ENCODE assay signal across 8 cellular contexts in genomic region chr12:48119078-48119833, GRCh38. TPM values are rescaled to one million over a fixed set of nuclear protein-coding genes. Genes with fewer than 3 reads are reported as not detected.
DNase-seq lines count a peak whose midpoint lies in the region; ATAC-seq and TF ChIP-seq lines count a peak whose summit lies in the region.

Gene PFKM, plus strand, starts transcription at chr12:48119364. Its CDS starts 3,411 bp downstream, at chr12:48122775.

- peaks cover 3% of the 10 kb centered on the region for H3K27me3 ChIP-seq in CD4-positive, CD25-positive, alpha-beta regulatory T cell (ENCODE audit: control insufficient read depth, insufficient read depth, low read length)

- no peaks in the 10 kb centered on the region for H3K9me3 ChIP-seq in CD4-positive, CD25-positive, alpha-beta regulatory T cell (ENCODE audit: control insufficient read depth in 2 of 2, low read length in 2 of 2)

- peak within 1 kb of the TSS; percentile 77 for H3K4me3 ChIP-seq in CD4-positive, CD25-positive, alpha-beta regulatory T cell (ENCODE audit: low read depth, low read length)

- POLR2A ChIA-PET in activated CD8-positive, alpha-beta T cell treated with anti-CD3 and anti-CD28 coated beads for 36 hours (lab: Charles Lee) = interaction anchor here (1.1 to 1.6 kb wide), 2 partner anchors 9 to 12 kb away, joined by 3 to 4 read pairs; no protein-coding TSS in a partner anchor

- intact Hi-C loops in activated CD8-positive, alpha-beta T cell treated with anti-CD3 and anti-CD28 coated beads for 36 hours (cut with micrococcal nuclease) = no loop called here

- H3K27ac Mint-ChIP-seq in CD4-positive, CD25-positive, alpha-beta regulatory T cell = peak within 1 kb of the TSS; percentile 82 to 92 (median 84)
- H3K27ac Mint-ChIP-seq in activated CD8-positive, alpha-beta T cell treated with anti-CD3 and anti-CD28 coated beads for 36 hours = peak within 1 kb of the TSS; percentile 68

- H3K27me3 Mint-ChIP-seq in CD4-positive, CD25-positive, alpha-beta regulatory T cell = peaks cover 18% of the 10 kb centered on the region
- no peaks in the 10 kb centered on the region for H3K27me3 Mint-ChIP-seq in activated CD8-positive, alpha-beta T cell treated with anti-CD3 and anti-CD28 coated beads for 36 hours

- no peak for TF ChIP-seq CTCF in activated CD8-positive, alpha-beta T cell treated with anti-CD3 and anti-CD28 coated beads for 36 hours (IDR thresholded peaks at IDR 0.05)

- H3K4me1 ChIP-seq in CD4-positive, CD25-positive, alpha-beta regulatory T cell (ENCODE audit: control insufficient read depth, insufficient read depth, low read length, poor library complexity, severe bottlenecking) = peaks cover 9% of the 10 kb centered on the region

- peaks cover 4% of the 10 kb centered on the region for H3K36me3 ChIP-seq in CD4-positive, CD25-positive, alpha-beta regulatory T cell (ENCODE audit: control insufficient read depth, insufficient read depth, low read length)

- H3K27ac ChIP-seq in CD4-positive, CD25-positive, alpha-beta regulatory T cell (ENCODE audit: insufficient read depth, low read length, poor library complexity, severe bottlenecking) = no peak within 1 kb of the TSS

- ATAC-seq in CD4-positive, CD25-positive, alpha-beta regulatory T cell (ENCODE audit: low read depth in 2 of 2) = peak; percentile 95 to 96
- ATAC-seq in GM19438 (IDR thresholded peaks at IDR 0.05; ENCODE audit: low read depth, unreplicated experiment) = peak; percentile 100
- peak; percentile 98 for ATAC-seq in HG03565 (IDR thresholded peaks at IDR 0.05; ENCODE audit: unreplicated experiment)
- peak; percentile 100 for ATAC-seq in activated CD8-positive, alpha-beta T cell treated with anti-CD3 and anti-CD28 coated beads for 36 hours

- H3K36me3 Mint-ChIP-seq in CD4-positive, CD25-positive, alpha-beta regulatory T cell = peaks cover 7% of the 10 kb centered on the region
- peaks cover 8% of the 10 kb centered on the region for H3K36me3 Mint-ChIP-seq in activated CD8-positive, alpha-beta T cell treated with anti-CD3 and anti-CD28 coated beads for 36 hours (ENCODE audit: low read depth)

- H3K4me3 Mint-ChIP-seq in CD4-positive, CD25-positive, alpha-beta regulatory T cell = peak within 1 kb of the TSS; percentile 88 to 98 (median 98)
- peak within 1 kb of the TSS; percentile 86 for H3K4me3 Mint-ChIP-seq in activated CD8-positive, alpha-beta T cell treated with anti-CD3 and anti-CD28 coated beads for 36 hours

- H3K9me3 Mint-ChIP-seq in CD4-positive, CD25-positive, alpha-beta regulatory T cell = peaks cover 0 to 2% (median 0%) of the 10 kb centered on the region in 7 donors
- no peaks in the 10 kb centered on the region for H3K9me3 Mint-ChIP-seq in activated CD8-positive, alpha-beta T cell treated with anti-CD3 and anti-CD28 coated beads for 36 hours

- H3K4me1 Mint-ChIP-seq in CD4-positive, CD25-positive, alpha-beta regulatory T cell = peaks cover 18 to 28% (median 18%) of the 10 kb centered on the region in 4 donors
- H3K4me1 Mint-ChIP-seq in activated CD8-positive, alpha-beta T cell treated with anti-CD3 and anti-CD28 coated beads for 36 hours (ENCODE audit: low read depth) = peaks cover 14% of the 10 kb centered on the region

- CTCF ChIA-PET in activated CD8-positive, alpha-beta T cell treated with anti-CD3 and anti-CD28 coated beads for 36 hours (lab: Charles Lee) = interaction anchor here (0.8 to 1.7 kb wide), 4 partner anchors 9 to 64 kb away, joined by 3 to 6 read pairs (median 5); partner anchors contain the start of gene SENP1

- DNase-seq in CD4-positive, CD25-positive, alpha-beta regulatory T cell = peak; percentile 47 to 92 (median 58)
- DNase-seq in NCI-H82 (lab: John Stamatoyannopoulos, UW) = peak; percentile 99
- DNase-seq in activated CD8-positive, alpha-beta T cell treated with anti-CD3 and anti-CD28 coated beads for 36 hours = peak; percentile 84
- peak; percentile 29 for DNase-seq in effector CD8-positive, alpha-beta T cell (lab: John Stamatoyannopoulos, UW)
- peak; percentile 61 to 96 for DNase-seq in lung microvascular endothelial cell (ENCODE audit: low read depth in 2 of 2)
- DNase-seq in stimulated activated CD4-positive, alpha-beta T cell treated with anti-CD3 and anti-CD28 coated beads, TNF-alpha, amount 100 ng/mL, for 4 hours (ENCODE audit: low read depth in 3 of 3) = peak; percentile 35 to 46 (median 43)

RNA-seq across cellular contexts. Expression of gene PFKM, which starts in this region (rescaled TPM):
- 13.6 TPM for total RNA-seq in CD4-positive, CD25-positive, alpha-beta regulatory T cell
- 1 to 10 TPM; 4.6 to 6.4 (median 5.4) TPM for polyA plus RNA-seq in CD4-positive, CD25-positive, alpha-beta regulatory T cell
- total RNA-seq in activated CD8-positive, alpha-beta T cell treated with anti-CD3 and anti-CD28 coated beads for 36 hours = 10 to 100 TPM; 59.7 to 65.8 TPM
- total RNA-seq in lung microvascular endothelial cell = 30.4 and 38.6 TPM in 2 replicates

Comparison
In these comparisons a context has a peak if more than half of its experiments do, and no peak if none do; other contexts are left out.
1. DNase-seq: peak in every context shown above with its lines; median percentile 99 in NCI-H82; 84 in activated CD8-positive, alpha-beta T cell treated with anti-CD3 and anti-CD28 coated beads for 36 hours; 78 in lung microvascular endothelial cell; 58 in CD4-positive, CD25-positive, alpha-beta regulatory T cell; 43 in stimulated activated CD4-positive, alpha-beta T cell treated with anti-CD3 and anti-CD28 coated beads, TNF-alpha, amount 100 ng/mL, for 4 hours; 29 in effector CD8-positive, alpha-beta T cell.